9 cellular contexts compared by ENCODE assay signal in genomic region chr1:68470388-68470970, GRCh38. TPM values are rescaled to one million over a fixed set of nuclear protein-coding genes. Genes with fewer than 3 reads are reported as not detected.
DNase-seq lines count a peak whose midpoint lies in the region; ATAC-seq and TF ChIP-seq lines count a peak whose summit lies in the region.
"Had no signal": no experiment of that assay in that cellular context is flagged by ENCODE, and none has a peak within 500 bp of the region (broad histone marks: within the 10 kb centered on the region; RNA-seq: fewer than 3 reads in every experiment).

No MANE protein-coding gene starts in this region.

- ATAC-seq in GM21619 (IDR thresholded peaks at IDR 0.05; ENCODE audit: unreplicated experiment) (no peak), HG02973 (IDR thresholded peaks at IDR 0.05; ENCODE audit: unreplicated experiment) (no peak)

- no peaks in the 10 kb centered on the region for H3K27me3 ChIP-seq in HL-60 (ENCODE audit: insufficient read depth, poor library complexity, severe bottlenecking)
- H3K27me3 ChIP-seq in ascending aorta, result no peaks in the 10 kb centered on the region
- H3K27me3 ChIP-seq: SJCRH30 had no signal

- DNase-seq in AG20443 (ENCODE audit: low spot score), result peak; percentile 34
- DNase-seq in HL-60 (ENCODE audit: low read depth in 1 of 2, low spot score in 1 of 2), result no peak
- DNase-seq in ascending aorta (ENCODE audit: low spot score in 2 of 2), result no peak
- DNase-seq in left kidney (ENCODE audit: low read depth, low spot score), result peak; percentile 4
- no peak for DNase-seq in UCSD-AML1 (lab: John Stamatoyannopoulos, UW; ENCODE audit: unreplicated experiment)
- no peak for DNase-seq in DMS79 treated with DMSO at 0.1 percent for 48 hours (lab: John Stamatoyannopoulos, UW)

- H3K4me3 ChIP-seq in HL-60 (replicated peaks; ENCODE audit: insufficient read depth, low read length) (no peak overlapping the region), ascending aorta (no peak overlapping the region)
- H3K4me3 ChIP-seq: SJCRH30 had no signal

- H3K27ac ChIP-seq in HL-60 (replicated peaks) (no peak overlapping the region), ascending aorta (no peak overlapping the region)
- H3K27ac ChIP-seq: SJCRH30 had no signal

- H3K9me3 ChIP-seq in ascending aorta, result no peaks in the 10 kb centered on the region

- H3K36me3 ChIP-seq in ascending aorta, result no peaks in the 10 kb centered on the region

- no peaks in the 10 kb centered on the region for H3K4me1 ChIP-seq in ascending aorta

- TF ChIP-seq CTCF in HL-60 (IDR thresholded peaks at IDR 0.05; ENCODE audit: insufficient read depth, low read length), result peak; percentile 4
- TF ChIP-seq CTCF in ascending aorta (IDR thresholded peaks at IDR 0.05), result peak in 2 of 3 experiments; percentile 32 to 46

- intact Hi-C loops in ascending aorta (cut with DNase I), result no loop called here

RNA-seq across cellular contexts. Expression of gene RPE65, which starts 20.7 kb away (rescaled TPM):
- not detected for total RNA-seq in ascending aorta

RNA-seq across cellular contexts. Expression of gene DEPDC1, which starts 26.4 kb away (rescaled TPM):
- not detected for total RNA-seq in ascending aorta

Comparison
In these comparisons a context has a peak if more than half of its experiments do, and no peak if none do; other contexts are left out.
1. DNase-seq: peak in AG20443 (single experiment) and left kidney (single experiment); none in HL-60 (0 of 2), ascending aorta (0 of 2), UCSD-AML1 (single experiment) and DMS79 treated with DMSO at 0.1 percent for 48 hours (single experiment).